Comparison of ENCODE assay signal across 10 cellular contexts in genomic region chr6:105363100-105363754, GRCh38. TPM values are rescaled to one million over a fixed set of nuclear protein-coding genes. Genes with fewer than 3 reads are reported as not detected.
DNase-seq lines count a peak whose midpoint lies in the region; ATAC-seq lines count a peak whose summit lies in the region.
"Had no signal": no experiment of that assay in that cellular context is flagged by ENCODE, and none has a peak within 500 bp of the region (broad histone marks: within the 10 kb centered on the region; RNA-seq: fewer than 3 reads in every experiment).

No MANE protein-coding gene starts in this region.

- no peak for ATAC-seq in stimulated activated effector memory CD8-positive, alpha-beta T cell treated with anti-CD3 and anti-CD28 coated beads, Interleukin-12 subunit alpha, Interleukin-12 subunit beta, amount 100 ng/mL, for 72 hours
- no peak for ATAC-seq in GM18498 (IDR thresholded peaks at IDR 0.05; ENCODE audit: unreplicated experiment)
- no peak for ATAC-seq in naive thymus-derived CD4-positive, alpha-beta T cell

- H3K27me3 ChIP-seq in naive thymus-derived CD4-positive, alpha-beta T cell (ENCODE audit: control insufficient read depth in 2 of 2, insufficient read depth in 2 of 2, low read length in 2 of 2): no peaks in the 10 kb centered on the region

- intact Hi-C loops in naive thymus-derived CD4-positive, alpha-beta T cell (cut with micrococcal nuclease): loop anchor here in 1 of 2 donors (5.0 kb wide), 1 partner anchor 276 kb away; no protein-coding TSS in a partner anchor

- peaks cover 72% of the 10 kb centered on the region for H3K36me3 Mint-ChIP-seq in stimulated activated effector memory CD8-positive, alpha-beta T cell treated with anti-CD3 and anti-CD28 coated beads, Interleukin-12 subunit alpha, Interleukin-12 subunit beta, amount 100 ng/mL, for 72 hours
- H3K36me3 Mint-ChIP-seq in naive thymus-derived CD4-positive, alpha-beta T cell: peaks cover 23 to 72% (median 53%) of the 10 kb centered on the region in 5 donors

- no peaks in the 10 kb centered on the region for H3K9me3 ChIP-seq in naive thymus-derived CD4-positive, alpha-beta T cell (ENCODE audit: control insufficient read depth in 2 of 3, low read length in 3 of 3)

- H3K27ac Mint-ChIP-seq in stimulated activated effector memory CD8-positive, alpha-beta T cell treated with anti-CD3 and anti-CD28 coated beads, Interleukin-12 subunit alpha, Interleukin-12 subunit beta, amount 100 ng/mL, for 72 hours: peak overlapping the region; percentile 70
- no peak overlapping the region for H3K27ac Mint-ChIP-seq in naive thymus-derived CD4-positive, alpha-beta T cell

- H3K4me3 Mint-ChIP-seq in stimulated activated effector memory CD8-positive, alpha-beta T cell treated with anti-CD3 and anti-CD28 coated beads, Interleukin-12 subunit alpha, Interleukin-12 subunit beta, amount 100 ng/mL, for 72 hours: no peak overlapping the region
- H3K4me3 Mint-ChIP-seq in naive thymus-derived CD4-positive, alpha-beta T cell: no peak overlapping the region

- no peaks in the 10 kb centered on the region for H3K27me3 Mint-ChIP-seq in naive thymus-derived CD4-positive, alpha-beta T cell

- DNase-seq in NCI-H2107 treated with DMSO at 0.1 percent for 48 hours (lab: John Stamatoyannopoulos, UW; ENCODE audit: unreplicated experiment) (peak; percentile 11), NCI-H2107 (lab: John Stamatoyannopoulos, UW) (no peak), OCI-M1 (lab: John Stamatoyannopoulos, UW) (peak; percentile 20), fibroblast of gingiva (ENCODE audit: low read depth) (peak; percentile 42), NOMO-1 (lab: John Stamatoyannopoulos, UW; ENCODE audit: unreplicated experiment in 2 of 2) (no peak)
- DNase-seq in stimulated activated effector memory CD8-positive, alpha-beta T cell treated with anti-CD3 and anti-CD28 coated beads, Interleukin-12 subunit alpha, Interleukin-12 subunit beta, amount 100 ng/mL, for 72 hours (ENCODE audit: low spot score in 2 of 2): no peak
- no peak for DNase-seq in naive thymus-derived CD4-positive, alpha-beta T cell
- DNase-seq: activated T-cell treated with anti-CD3 and anti-CD28 coated beads, Interleukin-2, amount 50 U/mL, for 48 hours; NCI-H146 had no signal

- no peaks in the 10 kb centered on the region for H3K4me1 ChIP-seq in naive thymus-derived CD4-positive, alpha-beta T cell (ENCODE audit: control insufficient read depth in 2 of 2, insufficient read depth in 2 of 2, low read length in 2 of 2)

- no peak overlapping the region for H3K4me3 ChIP-seq in naive thymus-derived CD4-positive, alpha-beta T cell (ENCODE audit: low read length)

- CTCF ChIA-PET in naive thymus-derived CD4-positive, alpha-beta T cell (lab: Charles Lee): interaction anchor here (0.6 to 1.0 kb wide), 2 partner anchors 39 to 97 kb away, joined by 3 read pairs; partner anchors contain the start of gene PREP

- H3K4me1 Mint-ChIP-seq in stimulated activated effector memory CD8-positive, alpha-beta T cell treated with anti-CD3 and anti-CD28 coated beads, Interleukin-12 subunit alpha, Interleukin-12 subunit beta, amount 100 ng/mL, for 72 hours: peaks cover 40% of the 10 kb centered on the region
- peaks cover 0 to 11% (median 4%) of the 10 kb centered on the region in 7 donors for H3K4me1 Mint-ChIP-seq in naive thymus-derived CD4-positive, alpha-beta T cell

- peaks cover 0 to 56% (median 8%) of the 10 kb centered on the region in 3 experiments for H3K36me3 ChIP-seq in naive thymus-derived CD4-positive, alpha-beta T cell (ENCODE audit: control insufficient read depth in 2 of 3, insufficient read depth in 3 of 3, low read length in 3 of 3)

- POLR2A ChIA-PET in naive thymus-derived CD4-positive, alpha-beta T cell (lab: Charles Lee): no interaction called here

- no peak overlapping the region for H3K27ac ChIP-seq in naive thymus-derived CD4-positive, alpha-beta T cell (ENCODE audit: low read depth, low read length)

- no peaks in the 10 kb centered on the region for H3K9me3 Mint-ChIP-seq in stimulated activated effector memory CD8-positive, alpha-beta T cell treated with anti-CD3 and anti-CD28 coated beads, Interleukin-12 subunit alpha, Interleukin-12 subunit beta, amount 100 ng/mL, for 72 hours
- H3K9me3 Mint-ChIP-seq in naive thymus-derived CD4-positive, alpha-beta T cell: no peaks in the 10 kb centered on the region

RNA-seq across cellular contexts. Expression of gene PREP, which starts 39.7 kb away (rescaled TPM):
- total RNA-seq in naive thymus-derived CD4-positive, alpha-beta T cell: 10 to 100 TPM; 22.2 to 46.7 (median 32.1) TPM
- 10 to 100 TPM; 40.0 to 51.1 TPM for polyA plus RNA-seq in naive thymus-derived CD4-positive, alpha-beta T cell

Comparison
In these comparisons a context has a peak if more than half of its experiments do, and no peak if none do; other contexts are left out.
1. DNase-seq: peak in NCI-H2107 treated with DMSO at 0.1 percent for 48 hours (single experiment), OCI-M1 (single experiment) and fibroblast of gingiva (single experiment); none in NCI-H2107 (single experiment), stimulated activated effector memory CD8-positive, alpha-beta T cell treated with anti-CD3 and anti-CD28 coated beads, Interleukin-12 subunit alpha, Interleukin-12 subunit beta, amount 100 ng/mL, for 72 hours (0 of 2), NOMO-1 (0 of 2) and naive thymus-derived CD4-positive, alpha-beta T cell (0 of 9).